In the genomic region with DNA sequence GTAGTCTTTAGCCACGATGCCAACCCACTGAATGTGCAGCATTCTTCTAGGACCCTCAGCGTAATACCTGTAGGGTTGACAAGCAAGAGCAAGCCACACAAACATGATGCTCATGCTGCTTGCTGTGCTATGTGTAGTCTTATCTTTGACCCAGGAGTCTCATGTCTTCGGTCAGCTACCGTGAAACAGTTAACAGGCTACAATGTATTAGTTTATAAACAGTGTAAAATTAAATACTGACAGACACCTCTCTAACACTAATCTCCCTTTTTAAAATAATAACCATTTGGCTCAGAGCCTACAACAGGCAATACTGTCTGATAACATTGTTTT, we compare ENCODE assay signal across 15 cellular contexts. TPM values are rescaled to one million over a fixed set of nuclear protein-coding genes. Genes with fewer than 3 reads are reported as not detected.
A peak's percentile ranks its signal among the peaks of the same experiment; 100 is the strongest.
DNase-seq lines count a peak whose midpoint lies in the region; ATAC-seq and TF ChIP-seq lines count a peak whose summit lies in the region.
"Had no signal": no experiment of that assay in that cellular context is flagged by ENCODE, and none has a peak within 500 bp of the region (broad histone marks: within the 10 kb centered on the region; RNA-seq: fewer than 3 reads in every experiment).

No MANE protein-coding gene starts in this region.

- H3K36me3 ChIP-seq in DND-41 (ENCODE audit: insufficient read depth, low read length) (peaks cover 41% of the 10 kb centered on the region), SK-N-SH (replicated peaks in 1 of 2; ENCODE audit: control insufficient read depth in 1 of 2, insufficient read depth in 2 of 2, low read length in 1 of 2) (peaks cover 13 to 27% of the 10 kb centered on the region in 2 experiments), esophagus muscularis mucosa (peaks cover 24 to 48% (median 39%) of the 10 kb centered on the region in 4 donors), psoas muscle (ENCODE audit: insufficient read depth in 1 of 2, low read depth in 1 of 2) (peaks cover 0 to 50% of the 10 kb centered on the region in 2 donors)

- no peak for TF ChIP-seq POLR2A in esophagus muscularis mucosa (IDR thresholded peaks at IDR 0.05; ENCODE audit: low read depth)

- H2AFZ ChIP-seq in DND-41 (ENCODE audit: low read depth, low read length) (no peak overlapping the region), SK-N-SH (ENCODE audit: low read depth) (no peak overlapping the region)

- peaks cover 9% of the 10 kb centered on the region for H3K36me3 Mint-ChIP-seq in stimulated activated memory B cell treated with anti-CD40 and anti-IgM and Interleukin-4, amounts not matched to agents 10 μg/mL and 1 μg/mL and 100 μg/mL, for 72 hours

- TF ChIP-seq CTCF in DND-41 (IDR thresholded peaks at IDR 0.05; ENCODE audit: borderline replicate concordance, extremely low read depth, low read length, poor library complexity, severe bottlenecking) (no peak), SK-N-SH (IDR thresholded peaks at IDR 0.05) (no peak), esophagus muscularis mucosa (IDR thresholded peaks at IDR 0.05) (no peak), psoas muscle (IDR thresholded peaks at IDR 0.05) (no peak)

- H3K4me3 ChIP-seq in DND-41 (ENCODE audit: low read depth in 1 of 2, low read length in 2 of 2) = peak overlapping the region in 1 of 2 experiments; percentile 1; a peak in 1 of 4 replicates
- peak overlapping the region; percentile 3 to 89; a peak in 2 of 4 replicates for H3K4me3 ChIP-seq in SK-N-SH (ENCODE audit: low read depth in 2 of 2, low read length in 1 of 2)
- H3K4me3 ChIP-seq in esophagus muscularis mucosa = peak overlapping the region in 3 of 4 donors; percentile 66 to 77 (median 71)
- H3K4me3 ChIP-seq in psoas muscle = peak overlapping the region; percentile 84

- H3K4me2 ChIP-seq in DND-41 (ENCODE audit: insufficient read depth, low read length) (peak overlapping the region; percentile 80; the same call in 1 of the 2 replicates), SK-N-SH (peak overlapping the region; percentile 76)

- H3K4me3 Mint-ChIP-seq in stimulated activated memory B cell treated with anti-CD40 and anti-IgM and Interleukin-4, amounts not matched to agents 10 μg/mL and 1 μg/mL and 100 μg/mL, for 72 hours = no peak overlapping the region

- 0 out of 2 replicates have a peak overlapping the region, but pooled peaks have one; percentile 77 for H3K9ac ChIP-seq in DND-41 (ENCODE audit: low read depth, low read length)
- H3K9ac ChIP-seq in SK-N-SH = peak overlapping the region; percentile 90; the same call in 1 of the 2 replicates

- DNase-seq in DND-41 = no peak
- DNase-seq in SK-N-SH = no peak
- DNase-seq in esophagus muscularis mucosa (ENCODE audit: extremely low spot score) = no peak
- no peak for DNase-seq in psoas muscle
- DNase-seq in stimulated activated CD4-positive, alpha-beta T cell treated with anti-CD3 and anti-CD28 coated beads, Interleukin-15, amount 100 ng/mL, for 24 hours = no peak
- DNase-seq: activated gamma-delta T cell treated with Interleukin-2 at 50 U/mL for 16 hours; effector CD4-positive, alpha-beta T cell; MV-4-11; SHP77; spleen; stimulated activated CD8-positive, alpha-beta memory T cell treated with anti-CD3 and anti-CD28 coated beads, Interleukin-4, amount 100 ng/mL, for 48 hours had no signal

- TF ChIP-seq EP300 in SK-N-SH (IDR thresholded peaks at IDR 0.05; ENCODE audit: borderline replicate concordance in 1 of 2, low read depth in 1 of 2, low read length in 1 of 2) (no peak), esophagus muscularis mucosa (IDR thresholded peaks at IDR 0.05) (no peak)

- peaks cover 8% of the 10 kb centered on the region for H3F3A ChIP-seq in SK-N-SH (replicated peaks; ENCODE audit: insufficient read depth)

- H3K9me2 ChIP-seq in SK-N-SH = no peaks in the 10 kb centered on the region

- H3K79me2 ChIP-seq in DND-41 (ENCODE audit: insufficient read depth, low read length) = peaks cover 41% of the 10 kb centered on the region
- H3K79me2 ChIP-seq in SK-N-SH (ENCODE audit: insufficient read depth) = peaks cover 36% of the 10 kb centered on the region

- no peaks in the 10 kb centered on the region for H3K9me3 ChIP-seq in DND-41 (ENCODE audit: insufficient read depth, low read length, severe bottlenecking)
- H3K9me3 ChIP-seq in SK-N-SH = no peaks in the 10 kb centered on the region
- no peaks in the 10 kb centered on the region for H3K9me3 ChIP-seq in esophagus muscularis mucosa
- H3K9me3 ChIP-seq in psoas muscle = no peaks in the 10 kb centered on the region
- H3K9me3 ChIP-seq: spleen had no signal

- no peak for TF ChIP-seq RAD21 in SK-N-SH (IDR thresholded peaks at IDR 0.05; ENCODE audit: low read length)

- H3K27me3 ChIP-seq in DND-41 (ENCODE audit: insufficient read depth, low read length, poor library complexity) (no peaks in the 10 kb centered on the region), SK-N-SH (ENCODE audit: insufficient read depth) (no peaks in the 10 kb centered on the region), esophagus muscularis mucosa (no peaks in the 10 kb centered on the region), psoas muscle (ENCODE audit: insufficient read depth in 3 of 3, low read length in 2 of 3) (no peaks in the 10 kb centered on the region)
- H3K27me3 ChIP-seq: spleen had no signal

- POLR2A ChIA-PET in SK-N-SH (lab: Yijun Ruan, JAX) = no interaction called here

- intact Hi-C loops in esophagus muscularis mucosa (cut with DNase I) (loop anchor here (10.0 kb wide), 1 partner anchor 73 kb away; the partner anchor contains the start of gene SPTSSA), psoas muscle (cut with DNase I) (loop anchor here (5.0 kb wide), 1 partner anchor 75 kb away; the partner anchor contains the start of gene SPTSSA (in 2 of the 2))

- whole genome bisulfite sequencing in SK-N-SH (ENCODE audit: low lambda C conversion rate) = 77% methylated on average over 4 of the region's 4 CpGs
- 84% methylated on average over 4 of the region's 4 CpGs for WGBS in esophagus muscularis mucosa
- 88 to 95% (median 90%) methylated on average over 4 of the region's 4 CpGs for WGBS in psoas muscle, 3 donors

- ATAC-seq in DND-41 (ENCODE audit: insufficient read depth, low read depth) (no peak), psoas muscle (no peak), GM18868 (IDR thresholded peaks at IDR 0.05; ENCODE audit: unreplicated experiment) (no peak), HG03521 (IDR thresholded peaks at IDR 0.05; ENCODE audit: unreplicated experiment) (no peak)
- no peak for ATAC-seq in stimulated activated memory B cell treated with anti-CD40 and anti-IgM and Interleukin-4, amounts not matched to agents 10 μg/mL and 1 μg/mL and 100 μg/mL, for 72 hours

- CTCF ChIA-PET in SK-N-SH (lab: Yijun Ruan, JAX) = interaction anchor here (2.6 kb wide), 1 partner anchor 206 kb away, joined by 9 read pairs; no protein-coding TSS in a partner anchor

- peaks cover 16% of the 10 kb centered on the region for H3K4me1 Mint-ChIP-seq in stimulated activated memory B cell treated with anti-CD40 and anti-IgM and Interleukin-4, amounts not matched to agents 10 μg/mL and 1 μg/mL and 100 μg/mL, for 72 hours

- peaks cover 30% of the 10 kb centered on the region for H3K4me1 ChIP-seq in DND-41 (ENCODE audit: insufficient read depth, low read length)
- H3K4me1 ChIP-seq in SK-N-SH (ENCODE audit: control insufficient read depth in 1 of 2, insufficient read depth in 2 of 2, low read depth in 1 of 2, low read length in 1 of 2) = peaks cover 10 to 12% of the 10 kb centered on the region in 2 experiments; a peak in 3 of 4 replicates
- H3K4me1 ChIP-seq in esophagus muscularis mucosa = peaks cover 23 to 34% (median 32%) of the 10 kb centered on the region in 4 donors
- peaks cover 23% of the 10 kb centered on the region for H3K4me1 ChIP-seq in psoas muscle

- H3K9me3 Mint-ChIP-seq in stimulated activated memory B cell treated with anti-CD40 and anti-IgM and Interleukin-4, amounts not matched to agents 10 μg/mL and 1 μg/mL and 100 μg/mL, for 72 hours = peaks cover 2% of the 10 kb centered on the region

- H4K20me1 ChIP-seq in DND-41 (ENCODE audit: insufficient read depth, low read length) (peaks cover 4% of the 10 kb centered on the region; the same call in 1 of the 2 replicates), SK-N-SH (ENCODE audit: insufficient read depth) (no peaks in the 10 kb centered on the region)

- H3K27ac Mint-ChIP-seq in stimulated activated memory B cell treated with anti-CD40 and anti-IgM and Interleukin-4, amounts not matched to agents 10 μg/mL and 1 μg/mL and 100 μg/mL, for 72 hours = no peak overlapping the region

- H3K27ac ChIP-seq in DND-41 (ENCODE audit: low read length) (no peak overlapping the region), SK-N-SH (ENCODE audit: low read depth in 2 of 2, low read length in 1 of 2) (peak overlapping the region; percentile 24 to 40; a peak in 3 of 4 replicates), esophagus muscularis mucosa (replicated peaks in 1 of 4) (peak overlapping the region in 2 of 4 donors; percentile 91 to 95), psoas muscle (peak overlapping the region; percentile 97)
- H3K27ac ChIP-seq: HL-60 had no signal

- no peaks in the 10 kb centered on the region for H3K27me3 Mint-ChIP-seq in stimulated activated memory B cell treated with anti-CD40 and anti-IgM and Interleukin-4, amounts not matched to agents 10 μg/mL and 1 μg/mL and 100 μg/mL, for 72 hours

TF ChIP-seq in SK-N-SH, 30 proteins besides CTCF, POLR2A, EP300 and RAD21 (continues in another document):
- TF ChIP-seq, protein P1, sequence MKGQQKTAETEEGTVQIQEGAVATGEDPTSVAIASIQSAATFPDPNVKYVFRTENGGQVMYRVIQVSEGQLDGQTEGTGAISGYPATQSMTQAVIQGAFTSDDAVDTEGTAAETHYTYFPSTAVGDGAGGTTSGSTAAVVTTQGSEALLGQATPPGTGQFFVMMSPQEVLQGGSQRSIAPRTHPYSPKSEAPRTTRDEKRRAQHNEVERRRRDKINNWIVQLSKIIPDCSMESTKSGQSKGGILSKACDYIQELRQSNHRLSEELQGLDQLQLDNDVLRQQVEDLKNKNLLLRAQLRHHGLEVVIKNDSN (IDR thresholded peaks at IDR 0.05; ENCODE audit: borderline replicate concordance, low read depth) = no peak
- TF ChIP-seq SIN3A (IDR thresholded peaks at IDR 0.05; ENCODE audit: borderline replicate concordance, low read depth, low read length) (no peak), TCF12 (IDR thresholded peaks at IDR 0.05) (no peak)
- TF ChIP-seq, protein P2, sequence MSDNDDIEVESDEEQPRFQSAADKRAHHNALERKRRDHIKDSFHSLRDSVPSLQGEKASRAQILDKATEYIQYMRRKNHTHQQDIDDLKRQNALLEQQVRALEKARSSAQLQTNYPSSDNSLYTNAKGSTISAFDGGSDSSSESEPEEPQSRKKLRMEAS (IDR thresholded peaks at IDR 0.05; ENCODE audit: low read depth) = no peak

RNA-seq across cellular contexts. Expression of gene EAPP, which starts 1.9 kb away (rescaled TPM):
- polyA plus RNA-seq in SK-N-SH (2012; rRNA removed) = 30.0 and 34.5 TPM in 2 replicates
- 45.9 and 61.5 TPM in 2 replicates for polyA plus RNA-seq in SK-N-SH (2012; cell fraction: cytosol; rRNA removed)
- 12.2 and 17.2 TPM in 2 replicates for polyA plus RNA-seq in SK-N-SH (2012; cell fraction: nucleus; rRNA removed)
- total RNA-seq in esophagus muscularis mucosa = 10 to 100 TPM; 24.1 to 33.8 (median 30.4) TPM
- 10 to 100 TPM; 19.9 to 28.2 (median 24.0) TPM for total RNA-seq in psoas muscle
- polyA plus RNA-seq in psoas muscle = 10 to 100 TPM; 16.5 to 30.1 (median 22.9) TPM
